8 cellular contexts compared by ENCODE assay signal in the genomic region with DNA sequence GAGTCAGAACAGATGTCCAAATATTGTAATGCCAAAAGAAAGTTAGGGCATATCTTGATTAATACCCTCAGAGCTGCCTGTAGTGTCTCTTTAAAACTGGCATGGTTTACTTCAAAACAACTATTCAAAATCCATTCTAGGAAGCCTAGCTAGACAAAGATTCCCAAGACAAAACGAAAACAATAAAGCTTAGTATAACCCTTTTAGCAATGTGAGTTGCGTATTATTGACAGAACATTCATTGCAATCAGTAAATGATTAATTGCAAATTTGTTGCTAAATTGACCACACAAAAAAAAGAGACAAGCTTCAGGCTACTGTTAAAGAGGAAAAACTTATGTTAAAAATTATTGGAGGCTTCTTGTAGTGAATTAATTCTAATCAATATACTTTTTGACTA.
"Had no signal": no experiment of that assay in that cellular context is flagged by ENCODE, and none has a peak within 500 bp of the region (broad histone marks: within the 10 kb centered on the region; RNA-seq: fewer than 3 reads in every experiment).

No MANE protein-coding gene starts in this region.

- H2AFZ ChIP-seq: GM23248 had no signal

- DNase-seq: GM23248, GOT3, H9, HCEC 1CT, IMR-90, KG1 had no signal

- FAIRE-seq: K562 had no signal

- H3K4me3 ChIP-seq: GM23248, K562 had no signal

- H3K9ac ChIP-seq: GM23248 had no signal

- H3K27ac ChIP-seq: GM23248, HL-60 had no signal

- ATAC-seq: K562 had no signal
